ENCODE assay signal across 9 cellular contexts in the genomic region with DNA sequence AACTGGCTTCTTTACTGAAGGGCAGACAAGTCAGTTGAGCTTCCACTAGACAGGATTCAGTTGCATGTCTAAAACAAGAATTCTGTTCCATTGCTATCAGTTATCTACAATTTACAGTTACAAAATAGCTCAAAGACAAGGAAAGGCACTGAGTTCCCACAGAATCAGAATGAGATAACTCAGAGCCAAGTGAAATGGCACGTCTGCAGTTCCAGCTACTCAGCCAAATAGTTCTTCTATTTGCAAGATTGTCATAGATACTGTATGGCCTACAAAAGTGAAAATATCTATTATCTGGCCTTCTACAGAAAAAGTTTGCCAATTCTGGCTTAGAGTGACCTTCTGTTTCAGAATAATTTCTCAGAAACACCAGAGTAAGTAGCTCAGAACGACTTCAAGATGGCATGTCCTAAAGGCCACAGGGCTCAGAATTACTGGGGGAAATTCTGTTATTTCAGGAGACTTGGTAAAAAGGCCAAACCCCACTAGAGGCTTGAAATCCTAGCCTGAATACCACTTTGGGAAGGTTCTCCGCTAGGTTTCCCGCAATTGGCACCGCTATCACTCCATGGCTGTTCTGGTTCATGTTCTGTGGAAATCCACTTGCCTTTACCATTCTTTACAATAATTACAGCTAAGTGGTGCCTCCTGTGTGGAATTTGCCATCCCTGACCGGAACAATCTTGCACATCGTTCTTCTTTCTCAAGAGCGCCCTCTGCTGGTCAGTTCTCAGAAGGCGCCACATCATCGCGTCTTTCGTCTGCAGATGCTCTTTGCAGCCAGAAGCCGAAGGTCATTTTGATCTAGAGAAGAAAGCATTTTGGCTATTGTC. TPM values are rescaled to one million over a fixed set of nuclear protein-coding genes. Genes with fewer than 3 reads are reported as not detected.
DNase-seq lines count a peak whose midpoint lies in the region; ATAC-seq and TF ChIP-seq lines count a peak whose summit lies in the region.
"Had no signal": no experiment of that assay in that cellular context is flagged by ENCODE, and none has a peak within 500 bp of the region (broad histone marks: within the 10 kb centered on the region; RNA-seq: fewer than 3 reads in every experiment).

No MANE protein-coding gene starts in this region.

- no peak overlapping the region for H2BK20ac ChIP-seq in IMR-90 (ENCODE audit: low read depth, low read length)

- H4K91ac ChIP-seq in IMR-90 (ENCODE audit: insufficient read depth, low read depth, low read length) = no peak overlapping the region

- H3K36me3 ChIP-seq in IMR-90 (ENCODE audit: control insufficient read depth, insufficient read depth, low read length) (no peaks in the 10 kb centered on the region), NT2/D1 (ENCODE audit: insufficient read depth, insufficient read length, low read length) (no peaks in the 10 kb centered on the region)

- POLR2A ChIA-PET in IMR-90 (lab: Charles Lee; ENCODE audit: unreplicated experiment) = no interaction called here

- ATAC-seq in IMR-90 (ENCODE audit: low read depth) = peak; percentile 83

- H3K27me3 ChIP-seq in IMR-90 (ENCODE audit: control insufficient read depth, insufficient read depth, low read length) (peaks cover 10% of the 10 kb centered on the region), NT2/D1 (ENCODE audit: insufficient read depth, insufficient read length) (peaks cover 6% of the 10 kb centered on the region)
- H3K27me3 ChIP-seq: BLaER1 treated with 17β-estradiol and CSF1 and Interleukin-3, amounts not matched to agents 10 nM and 100 nM had no signal

- H3K27ac ChIP-seq in IMR-90 (ENCODE audit: insufficient read depth, low read length) = no peak overlapping the region
- H3K27ac ChIP-seq: BLaER1 treated with 17β-estradiol and CSF1 and Interleukin-3, amounts not matched to agents 10 nM and 100 nM had no signal

- CTCF ChIA-PET in IMR-90 (lab: Yijun Ruan, JAX) = interaction anchor here (0.6 to 2.9 kb wide), 18 partner anchors 8 to 696 kb away, joined by 3 to 8 read pairs (median 3); a partner anchor contains a TSS

- TF ChIP-seq CTCF in IMR-90 (conservative IDR thresholded peaks at IDR 0.05; ENCODE audit: low read depth, low read length) = peak; percentile 85
- TF ChIP-seq CTCF in epithelial cell of esophagus (IDR thresholded peaks at IDR 0.05; ENCODE audit: insufficient read depth, low read depth, low read length, missing control alignments) = peak; percentile 93

- no peak overlapping the region for H3K23ac ChIP-seq in IMR-90 (ENCODE audit: low read depth, low read length)

- no peak overlapping the region for H4K8ac ChIP-seq in IMR-90 (ENCODE audit: low read depth in 2 of 2, low read length in 2 of 2)

- dilution Hi-C loops in IMR-90 (cut with HindIII; ENCODE audit: low sequenced_read_pairs, unreplicated experiment) = no loop called here

- H3K9me1 ChIP-seq in IMR-90 (ENCODE audit: insufficient read depth, low read length) = peaks cover 5% of the 10 kb centered on the region

- peak; percentile 5 for DNase-seq in SKM-1 (lab: John Stamatoyannopoulos, UW; ENCODE audit: unreplicated experiment)
- no peak for DNase-seq in SKM-1 treated with dmso at 0.1 percent for 144 hours (lab: John Stamatoyannopoulos, UW; ENCODE audit: unreplicated experiment)
- DNase-seq in IMR-90 = peak; percentile 79
- DNase-seq in NT2/D1 (ENCODE audit: low read depth, low spot score) = peak; percentile 63
- DNase-seq in activated CD8-positive, alpha-beta memory T cell treated with anti-CD3 and anti-CD28 coated beads, Interleukin-2, amount 50 U/mL, for 24 hours (ENCODE audit: extremely low read depth) = peak; percentile 61
- peak; percentile 78 for DNase-seq in epithelial cell of esophagus (ENCODE audit: low read depth)
- peak; percentile 87 for DNase-seq in myocyte (ENCODE audit: low read depth)
- DNase-seq in stimulated activated CD8-positive, alpha-beta memory T cell treated with anti-CD3 and anti-CD28 coated beads, Interleukin-7, amount 100 ng/mL, for 4 hours (ENCODE audit: low read depth in 2 of 2) = peak; percentile 60 to 64

- H3K4me3 ChIP-seq in IMR-90 (ENCODE audit: insufficient read depth, low read depth, low read length) (no peak overlapping the region), NT2/D1 (ENCODE audit: insufficient read length, low read depth) (no peak overlapping the region), epithelial cell of esophagus (ENCODE audit: low read length) (no peak overlapping the region)
- H3K4me3 ChIP-seq: BLaER1 treated with 17β-estradiol and CSF1 and Interleukin-3, amounts not matched to agents 10 nM and 100 nM had no signal

- H3K56ac ChIP-seq in IMR-90 (ENCODE audit: extremely low read depth, insufficient read depth, low read length) = no peak overlapping the region

- peak overlapping the region; percentile 18; the same call in 1 of the 2 replicates for H2AK5ac ChIP-seq in IMR-90 (ENCODE audit: low read depth, low read length)

- no peak overlapping the region for H3K4me2 ChIP-seq in IMR-90 (ENCODE audit: low read depth, low read length)
- H3K4me2 ChIP-seq: BLaER1 treated with 17β-estradiol and CSF1 and Interleukin-3, amounts not matched to agents 10 nM and 100 nM had no signal

- BruUV-seq in IMR-90 (replicated peaks; lab: Mats Ljungman, UMichigan) = no TSS peak

- H3K9me3 ChIP-seq in IMR-90 (ENCODE audit: control insufficient read depth, insufficient read depth, low read length) = 0 out of 2 replicates have a peak, but pooled peaks cover 2% of the 10 kb centered on the region
- no peaks in the 10 kb centered on the region for H3K9me3 ChIP-seq in NT2/D1 (ENCODE audit: insufficient read depth, low read length)

- no peak overlapping the region for H3K14ac ChIP-seq in IMR-90 (replicated peaks; ENCODE audit: low read depth, low read length)

- in situ Hi-C loops in IMR-90 (cut with MboI; ENCODE audit: low sequenced_read_pairs) = loop anchor here (10.0 kb wide), 1 partner anchor 194 kb away; no protein-coding TSS in a partner anchor

- H2BK5ac ChIP-seq in IMR-90 (ENCODE audit: low read depth, low read length, poor library complexity, severe bottlenecking) = no peak overlapping the region

- H4K5ac ChIP-seq in IMR-90 (ENCODE audit: low read depth, low read length) = no peak overlapping the region

- peak overlapping the region; percentile 39 for H2AFZ ChIP-seq in IMR-90 (replicated peaks; ENCODE audit: low read length, poor library complexity)

- H3K9ac ChIP-seq in IMR-90 (ENCODE audit: low read depth, low read length) = no peak overlapping the region
- H3K9ac ChIP-seq in NT2/D1 (ENCODE audit: insufficient read length, low read depth) = no peak overlapping the region
- H3K9ac ChIP-seq: BLaER1 treated with 17β-estradiol and CSF1 and Interleukin-3, amounts not matched to agents 10 nM and 100 nM had no signal

- H3K79me1 ChIP-seq in IMR-90 (ENCODE audit: low read depth in 1 of 2, low read length in 2 of 2) = no peaks in the 10 kb centered on the region

- H2AK9ac ChIP-seq in IMR-90 (replicated peaks; ENCODE audit: low read depth, low read length, poor library complexity) = peak overlapping the region; percentile 23

- H2BK15ac ChIP-seq in IMR-90 (ENCODE audit: low read depth, low read length) = no peak overlapping the region

- WGBS in IMR-90 (ENCODE audit: extremely low coverage in 2 of 2, insufficient read length in 1 of 2), 2 experiments = 0% methylated on average over 2 of the region's 13 CpGs; no CpG with 5 or more reads in 1 of the 2 experiments

- H3K4ac ChIP-seq in IMR-90 (ENCODE audit: low read depth, low read length) = no peak overlapping the region

- no peak overlapping the region for H3K18ac ChIP-seq in IMR-90 (ENCODE audit: low read depth, low read length)

- H3K4me1 ChIP-seq in IMR-90 (ENCODE audit: control insufficient read depth, insufficient read depth, low read length) (peaks cover 6% of the 10 kb centered on the region), NT2/D1 (ENCODE audit: insufficient read depth, insufficient read length) (no peaks in the 10 kb centered on the region)

- no peak overlapping the region for H2BK120ac ChIP-seq in IMR-90 (ENCODE audit: low read depth, low read length)

- H4K20me1 ChIP-seq in IMR-90 (ENCODE audit: insufficient read depth, low read length) = no peaks in the 10 kb centered on the region
- H4K20me1 ChIP-seq: BLaER1 treated with 17β-estradiol and CSF1 and Interleukin-3, amounts not matched to agents 10 nM and 100 nM had no signal

- intact Hi-C loops in IMR-90 (cut with micrococcal nuclease) = loop anchor here (1.0 to 5.0 kb wide), 4 partner anchors 118 to 696 kb away; a partner anchor contains a TSS

- no peak for TF ChIP-seq POLR2A in IMR-90 (IDR thresholded peaks at IDR 0.05; ENCODE audit: low read depth, low read length)

- TF ChIP-seq RAD21 in IMR-90 (IDR thresholded peaks at IDR 0.05; ENCODE audit: low read length) = peak; percentile 90

TF ChIP-seq in IMR-90, 13 proteins besides CTCF, POLR2A, EP300 and RAD21:
- TF ChIP-seq CHD1 (IDR thresholded peaks at IDR 0.05; ENCODE audit: low read depth, low read length) = no peak
- peak; percentile 87 for TF ChIP-seq SMC3 (IDR thresholded peaks at IDR 0.05; ENCODE audit: low read depth, low read length)

RNA-seq across cellular contexts. Expression of a gene that starts 10.6 kb away (rescaled TPM):
- 53.2 and 94.7 TPM in 2 replicates for total RNA-seq in IMR-90 (2012; rRNA removed)
- 102 and 139 TPM in 2 replicates for polyA plus RNA-seq in IMR-90 (2012; rRNA removed)
- 4.0 and 8.4 TPM in 2 replicates for polyA plus RNA-seq in IMR-90 (2012; cell fraction: cytosol; rRNA removed)
- 1.5 and 27.7 TPM in 2 replicates for polyA plus RNA-seq in IMR-90 (2012; cell fraction: nucleus; rRNA removed; ENCODE audit: low replicate concordance)
- total RNA-seq in myocyte = 69.0 and 102 TPM in 2 replicates
- 221 TPM for polyA plus RNA-seq in myocyte (2012)
